In the genomic region with DNA sequence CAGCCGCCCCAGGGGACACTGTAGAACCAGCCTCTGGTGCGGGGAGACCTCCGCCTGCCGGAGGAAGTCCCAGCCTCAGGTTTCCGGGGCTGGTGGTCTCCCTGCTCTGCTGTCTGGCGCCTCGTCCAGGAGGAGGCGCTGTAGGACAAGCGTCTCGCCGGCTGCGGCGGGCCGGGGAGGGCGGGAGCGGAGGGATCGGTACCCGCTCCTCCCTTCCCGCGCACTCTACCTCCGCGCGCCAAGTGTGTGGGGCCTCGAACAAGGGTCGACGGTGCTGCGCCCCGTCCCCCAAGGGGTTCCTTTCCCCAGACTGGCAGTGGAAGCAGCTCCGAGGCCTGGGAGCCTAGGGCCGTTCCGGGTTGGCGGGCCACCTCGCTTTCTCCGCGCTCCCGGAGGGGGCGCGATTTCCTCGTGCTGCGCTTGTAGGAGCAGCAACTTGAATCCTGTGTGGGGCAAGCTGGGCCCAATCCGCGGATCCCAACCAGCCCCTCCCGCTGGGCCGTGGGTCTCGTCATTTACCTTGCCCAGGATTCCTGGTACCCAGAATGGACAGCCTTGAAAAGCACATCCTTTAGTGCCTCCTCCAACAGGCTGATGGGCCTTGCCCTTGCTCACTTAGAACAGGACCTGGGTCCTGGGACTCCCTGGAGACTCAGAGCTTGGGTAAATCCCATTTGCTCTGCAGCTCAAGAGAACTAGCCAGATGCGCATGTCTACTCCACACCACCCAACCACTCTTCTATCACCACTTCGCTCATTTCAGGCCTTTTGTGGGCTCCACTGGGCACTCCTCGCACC, we compare ENCODE assay signal across 8 cellular contexts. TPM values are rescaled to one million over a fixed set of nuclear protein-coding genes. Genes with fewer than 3 reads are reported as not detected.
DNase-seq lines count a peak whose midpoint lies in the region; ATAC-seq and TF ChIP-seq lines count a peak whose summit lies in the region.

No MANE protein-coding gene starts in this region.

- TF ChIP-seq CTCF in prostate gland (IDR thresholded peaks at IDR 0.05): peak; percentile 86 to 91 (median 89)

- no peak overlapping the region for H3K27ac Mint-ChIP-seq in activated naive CD8-positive, alpha-beta T cell treated with anti-CD3 and anti-CD28 coated beads, Interleukin-2, amount 50 U/mL, for 24 hours

- ATAC-seq in GM21447 (IDR thresholded peaks at IDR 0.05; ENCODE audit: unreplicated experiment) (peak; percentile 81), SK-N-SH treated with all-trans-retinoic acid at 6 μM for 48 hours (peak; percentile 81), left ventricle myocardium superior (peak; percentile 97), aorta (ENCODE audit: low FRiP score) (peak; percentile 93)
- peak; percentile 81 for ATAC-seq in activated naive CD8-positive, alpha-beta T cell treated with anti-CD3 and anti-CD28 coated beads, Interleukin-2, amount 50 U/mL, for 24 hours

- H3K9me3 ChIP-seq in HUES6 (ENCODE audit: control insufficient read depth, insufficient read depth, low read depth, low read length) (no peaks in the 10 kb centered on the region), prostate gland (no peaks in the 10 kb centered on the region), aorta (ENCODE audit: control insufficient read depth, low read length) (no peaks in the 10 kb centered on the region)

- intact Hi-C loops in left ventricle myocardium superior (cut with micrococcal nuclease) (loop anchor here (5.0 to 10.0 kb wide), 2 partner anchors 314 to 502 kb away; no protein-coding TSS in a partner anchor), prostate gland (cut with DNase I) (loop anchor here (1.0 to 5.0 kb wide), 3 partner anchors 315 to 497 kb away; no protein-coding TSS in a partner anchor), aorta (cut with DNase I) (loop anchor here (1.0 to 10.0 kb wide), 6 partner anchors 124 to 497 kb away; a partner anchor contains a TSS)

- peaks cover 20% of the 10 kb centered on the region for H3K4me1 Mint-ChIP-seq in activated naive CD8-positive, alpha-beta T cell treated with anti-CD3 and anti-CD28 coated beads, Interleukin-2, amount 50 U/mL, for 24 hours

- peak overlapping the region; percentile 62 for H3K4me3 ChIP-seq in HUES6 (ENCODE audit: low read depth, low read length)
- H3K4me3 ChIP-seq in prostate gland: peak overlapping the region; percentile 27 to 35
- peak overlapping the region; percentile 14 to 43 for H3K4me3 ChIP-seq in aorta (ENCODE audit: low read length in 2 of 2)

- TF ChIP-seq POLR2A in prostate gland (IDR thresholded peaks at IDR 0.05): no peak

- H3K4me1 ChIP-seq in HUES6 (ENCODE audit: control insufficient read depth, insufficient read depth, low read length) (peaks cover 4% of the 10 kb centered on the region), prostate gland (replicated peaks) (no peaks in the 10 kb centered on the region), aorta (ENCODE audit: control insufficient read depth in 1 of 2, insufficient read depth in 2 of 2, low read length in 2 of 2) (no peaks in the 10 kb centered on the region)

- peaks cover 4% of the 10 kb centered on the region for H3K9me3 Mint-ChIP-seq in activated naive CD8-positive, alpha-beta T cell treated with anti-CD3 and anti-CD28 coated beads, Interleukin-2, amount 50 U/mL, for 24 hours

- no peak overlapping the region for H3K27ac ChIP-seq in HUES6 (ENCODE audit: low read depth, low read length)
- H3K27ac ChIP-seq in prostate gland: no peak overlapping the region
- H3K27ac ChIP-seq in aorta (ENCODE audit: low read depth in 1 of 2, low read length in 2 of 2): no peak overlapping the region

- peak overlapping the region; percentile 14 for H3K4me3 Mint-ChIP-seq in activated naive CD8-positive, alpha-beta T cell treated with anti-CD3 and anti-CD28 coated beads, Interleukin-2, amount 50 U/mL, for 24 hours

- H3K27me3 ChIP-seq in HUES6 (ENCODE audit: control insufficient read depth, insufficient read depth, low read length) (peaks cover 100% of the 10 kb centered on the region), prostate gland (replicated peaks; ENCODE audit: insufficient read depth) (no peaks in the 10 kb centered on the region), aorta (ENCODE audit: control insufficient read depth in 1 of 2, insufficient read depth in 2 of 2, low read length in 1 of 2) (no peaks in the 10 kb centered on the region)

- peaks cover 78% of the 10 kb centered on the region for H3K27me3 Mint-ChIP-seq in activated naive CD8-positive, alpha-beta T cell treated with anti-CD3 and anti-CD28 coated beads, Interleukin-2, amount 50 U/mL, for 24 hours

- peaks cover 6% of the 10 kb centered on the region for H3K36me3 Mint-ChIP-seq in activated naive CD8-positive, alpha-beta T cell treated with anti-CD3 and anti-CD28 coated beads, Interleukin-2, amount 50 U/mL, for 24 hours (ENCODE audit: low read depth)

- H3K36me3 ChIP-seq in HUES6 (ENCODE audit: control insufficient read depth, insufficient read depth, low read length): no peaks in the 10 kb centered on the region
- no peaks in the 10 kb centered on the region for H3K36me3 ChIP-seq in prostate gland
- H3K36me3 ChIP-seq in aorta (ENCODE audit: control insufficient read depth in 1 of 2, insufficient read depth in 2 of 2, low read length in 1 of 2): no peaks in the 10 kb centered on the region

- peak; percentile 90 for DNase-seq in ELF-1 (ENCODE audit: low read depth, low spot score)
- peak; percentile 78 for DNase-seq in activated naive CD8-positive, alpha-beta T cell treated with anti-CD3 and anti-CD28 coated beads, Interleukin-2, amount 50 U/mL, for 24 hours
- DNase-seq in left ventricle myocardium superior: peak; percentile 80
- peak; percentile 47 for DNase-seq in prostate gland (ENCODE audit: low spot score)
- peak; percentile 81 to 93 for DNase-seq in aorta

- WGBS in prostate gland: 11% methylated on average over 47 of the region's 48 CpGs
- 8% methylated on average over 41 to 48 of the region's 48 CpGs for WGBS in aorta, 2 donors

- H3K9ac ChIP-seq in HUES6 (ENCODE audit: low read length): peak overlapping the region; percentile 28

TF ChIP-seq in SK-N-SH treated with all-trans-retinoic acid at 6 μM for 48 hours, 23 proteins besides CTCF, POLR2A, EP300 and RAD21:
- no peak for TF ChIP-seq ESRRG (CRISPR knock-in tag; IDR thresholded peaks at IDR 0.05)
- TF ChIP-seq, protein P1, sequence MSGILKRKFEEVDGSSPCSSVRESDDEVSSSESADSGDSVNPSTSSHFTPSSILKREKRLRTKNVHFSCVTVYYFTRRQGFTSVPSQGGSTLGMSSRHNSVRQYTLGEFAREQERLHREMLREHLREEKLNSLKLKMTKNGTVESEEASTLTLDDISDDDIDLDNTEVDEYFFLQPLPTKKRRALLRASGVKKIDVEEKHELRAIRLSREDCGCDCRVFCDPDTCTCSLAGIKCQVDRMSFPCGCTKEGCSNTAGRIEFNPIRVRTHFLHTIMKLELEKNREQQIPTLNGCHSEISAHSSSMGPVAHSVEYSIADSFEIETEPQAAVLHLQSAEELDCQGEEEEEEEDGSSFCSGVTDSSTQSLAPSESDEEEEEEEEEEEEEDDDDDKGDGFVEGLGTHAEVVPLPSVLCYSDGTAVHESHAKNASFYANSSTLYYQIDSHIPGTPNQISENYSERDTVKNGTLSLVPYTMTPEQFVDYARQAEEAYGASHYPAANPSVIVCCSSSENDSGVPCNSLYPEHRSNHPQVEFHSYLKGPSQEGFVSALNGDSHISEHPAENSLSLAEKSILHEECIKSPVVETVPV (CRISPR knock-in tag; IDR thresholded peaks at IDR 0.05): no peak

RNA-seq across cellular contexts. Expression of a gene that starts 10.6 kb away (rescaled TPM):
- 0.22 TPM for total RNA-seq in left ventricle myocardium superior
- total RNA-seq in prostate gland: 1 to 10 TPM; 1.2 to 6.7 TPM
- 1 to 10 TPM; 7.7 to 9.8 TPM for total RNA-seq in aorta
- 1 to 10 TPM in 1 of 2 donors, not detected in 1; 7.7 TPM for polyA plus RNA-seq in aorta

RNA-seq across cellular contexts. Expression of a gene that starts 11.2 kb away (rescaled TPM):
- 0.92 TPM for total RNA-seq in left ventricle myocardium superior
- total RNA-seq in prostate gland: 10 to 100 TPM; 10.4 to 30.8 TPM
- total RNA-seq in aorta: 10 to 100 TPM; 11.5 to 14.4 TPM
- polyA plus RNA-seq in aorta: 1 to 10 TPM; 2.5 to 7.3 TPM

RNA-seq across cellular contexts. Expression of a gene that starts 16.4 kb away (rescaled TPM):
- total RNA-seq in left ventricle myocardium superior (0.27 TPM), prostate gland (1 to 10 TPM; 2.2 to 5.3 TPM), aorta (10 to 100 TPM in 1 of 2 donors, 1 to 10 TPM in 1; 9.8 to 13.4 TPM)
- 1 to 10 TPM; 1.5 to 2.3 TPM for polyA plus RNA-seq in aorta

RNA-seq across cellular contexts. Expression of a gene that starts 18.2 kb away (rescaled TPM):
- not detected for total RNA-seq in left ventricle myocardium superior
- total RNA-seq in prostate gland: 10 to 100 TPM in 1 of 2 donors, 1 to 10 TPM in 1; 5.9 to 29.1 TPM
- total RNA-seq in aorta: 1 to 10 TPM; 1.8 to 2.3 TPM
- polyA plus RNA-seq in aorta: under 1 TPM in 1 of 2 donors, not detected in 1; 0.08 TPM

RNA-seq across cellular contexts. Expression of a gene that starts 24.1 kb away (rescaled TPM):
- total RNA-seq in left ventricle myocardium superior (not detected), prostate gland (10 to 100 TPM; 10.4 to 32.5 TPM), aorta (1 to 10 TPM in 1 of 2 donors, not detected in 1; 1.4 TPM)
- not detected for polyA plus RNA-seq in aorta
